Comparison of ENCODE assay signal across 8 cellular contexts in genomic region chr3:120052225-120052624, GRCh38. TPM values are rescaled to one million over a fixed set of nuclear protein-coding genes. Genes with fewer than 3 reads are reported as not detected.
A peak's percentile ranks its signal among the peaks of the same experiment; 100 is the strongest.
DNase-seq lines count a peak whose midpoint lies in the region; ATAC-seq and TF ChIP-seq lines count a peak whose summit lies in the region.

No MANE protein-coding gene starts in this region.

- peaks cover 8 to 25% of the 10 kb centered on the region in 2 donors for H3K9me3 Mint-ChIP-seq in activated naive CD4-positive, alpha-beta T cell treated with anti-CD3 and anti-CD28 coated beads, Interleukin-2, amount 50 U/mL, for 72 hours

- DNase-seq in activated naive CD4-positive, alpha-beta T cell treated with anti-CD3 and anti-CD28 coated beads, Interleukin-2, amount 50 U/mL, for 72 hours (ENCODE audit: low spot score in 2 of 2), result no peak
- no peak for DNase-seq in activated naive CD4-positive, alpha-beta T cell (lab: John Stamatoyannopoulos, UW)
- DNase-seq in NCI-H1436 treated with DMSO at 0.1 percent for 48 hours (lab: John Stamatoyannopoulos, UW), result no peak
- no peak for DNase-seq in stimulated activated CD8-positive, alpha-beta memory T cell treated with anti-CD3 and anti-CD28 coated beads, Interleukin-4, amount 100 ng/mL, for 48 hours
- DNase-seq in SW 1271 (lab: John Stamatoyannopoulos, UW), result no peak

- H3K27ac ChIP-seq in SU-DHL-6 (ENCODE audit: low read depth, low read length), result peak overlapping the region; percentile 26; the same call in 1 of the 2 replicates

- no peak overlapping the region for H3K9ac ChIP-seq in SU-DHL-6 (ENCODE audit: low read length)

- TF ChIP-seq CTCF in SU-DHL-6 (IDR thresholded peaks at IDR 0.05; ENCODE audit: insufficient read depth, low read length, poor library complexity, severe bottlenecking), result no peak

- peaks cover 98% of the 10 kb centered on the region for H3K79me2 ChIP-seq in SU-DHL-6 (ENCODE audit: insufficient read depth, low read length)

- no peaks in the 10 kb centered on the region for H3K9me2 ChIP-seq in SU-DHL-6 (replicated peaks; ENCODE audit: insufficient read depth, low read length)

- H3K27ac Mint-ChIP-seq in activated naive CD4-positive, alpha-beta T cell treated with anti-CD3 and anti-CD28 coated beads, Interleukin-2, amount 50 U/mL, for 72 hours, result peak overlapping the region; percentile 24 to 61

- no peaks in the 10 kb centered on the region for H3K9me3 ChIP-seq in SU-DHL-6 (ENCODE audit: insufficient read depth, low read length)

- peak; percentile 47 to 56 for ATAC-seq in activated naive CD4-positive, alpha-beta T cell treated with anti-CD3 and anti-CD28 coated beads, Interleukin-2, amount 50 U/mL, for 72 hours
- ATAC-seq in HG02678 (IDR thresholded peaks at IDR 0.05; ENCODE audit: unreplicated experiment), result peak; percentile 76
- no peak for ATAC-seq in HG03469 (IDR thresholded peaks at IDR 0.05; ENCODE audit: unreplicated experiment)

- H3K36me3 ChIP-seq in SU-DHL-6 (ENCODE audit: low read length), result peaks cover 20% of the 10 kb centered on the region

- no peak overlapping the region for H3K4me2 ChIP-seq in SU-DHL-6 (ENCODE audit: low read depth, low read length, poor library complexity, severe bottlenecking)

- H3K4me3 ChIP-seq in SU-DHL-6 (ENCODE audit: insufficient read depth, low read length, poor library complexity, severe bottlenecking), result no peak overlapping the region

- H3F3A ChIP-seq in SU-DHL-6 (ENCODE audit: insufficient read depth), result no peaks in the 10 kb centered on the region

- H2AFZ ChIP-seq in SU-DHL-6 (ENCODE audit: low read depth, low read length, severe bottlenecking), result no peak overlapping the region

- peaks cover 18 to 57% of the 10 kb centered on the region in 2 donors for H3K36me3 Mint-ChIP-seq in activated naive CD4-positive, alpha-beta T cell treated with anti-CD3 and anti-CD28 coated beads, Interleukin-2, amount 50 U/mL, for 72 hours

- H3K27me3 ChIP-seq in SU-DHL-6 (ENCODE audit: low read length), result no peaks in the 10 kb centered on the region

- H4K20me1 ChIP-seq in SU-DHL-6 (ENCODE audit: low read depth, low read length), result peaks cover 4% of the 10 kb centered on the region; the same call in 1 of the 2 replicates

RNA-seq across cellular contexts. Expression of gene GSK3B, which starts 42.0 kb away (rescaled TPM):
- 10 to 100 TPM; 26.3 to 44.2 TPM for total RNA-seq in activated naive CD4-positive, alpha-beta T cell treated with anti-CD3 and anti-CD28 coated beads, Interleukin-2, amount 50 U/mL, for 72 hours
